ENCODE assay signal across 1 cellular context in genomic region chr4:849478-850175, GRCh38.
A peak's percentile ranks its signal among the peaks of the same experiment; 100 is the strongest.
TF ChIP-seq lines count a peak whose summit lies in the region.

No MANE protein-coding gene starts in this region.

TF ChIP-seq in K562, 482 proteins besides CTCF, POLR2A, EP300 and RAD21 (continued from another document):
- TF ChIP-seq MITF (IDR thresholded peaks at IDR 0.05) (no peak), POLR2G (IDR thresholded peaks at IDR 0.05; ENCODE audit: low read depth, low read length) (peak; percentile 43), PCBP1 (IDR thresholded peaks at IDR 0.05; ENCODE audit: low read depth, low read length, poor library complexity, severe bottlenecking) (peak; percentile 23)
